Comparison of ENCODE assay signal across 22 cellular contexts in the genomic region with DNA sequence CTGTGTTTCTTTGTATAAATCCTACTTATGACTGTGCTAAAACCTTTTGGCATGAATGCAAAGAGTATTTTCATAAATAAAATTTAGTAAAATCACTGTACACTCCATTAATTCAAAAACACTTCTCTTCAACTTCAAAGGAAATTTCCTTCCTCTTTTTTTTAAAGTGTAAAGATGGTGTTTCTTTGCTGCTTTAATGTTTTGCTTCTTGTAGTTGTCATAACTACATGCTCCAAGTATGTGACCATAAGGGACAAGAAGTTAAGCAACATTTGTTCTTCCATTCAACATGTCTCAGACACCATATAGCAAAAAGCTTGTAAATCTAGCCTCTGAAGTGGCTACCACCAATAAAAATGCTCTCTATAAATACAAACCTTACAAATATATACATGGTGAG.
A peak's percentile ranks its signal among the peaks of the same experiment; 100 is the strongest.
DNase-seq lines count a peak whose midpoint lies in the region; ATAC-seq and TF ChIP-seq lines count a peak whose summit lies in the region.
"Had no signal": no experiment of that assay in that cellular context is flagged by ENCODE, and none has a peak within 500 bp of the region (broad histone marks: within the 10 kb centered on the region; RNA-seq: fewer than 3 reads in every experiment).

No MANE protein-coding gene starts in this region.

- H3K36me3 ChIP-seq in HCT116 (ENCODE audit: control insufficient read depth in 1 of 2, insufficient read depth in 2 of 2, low read length in 2 of 2) = no peaks in the 10 kb centered on the region
- H3K36me3 ChIP-seq: MG63, SJSA1 had no signal

- peak overlapping the region; percentile 19 for H2AFZ ChIP-seq in HCT116 (ENCODE audit: low read depth, low read length, poor library complexity, severe bottlenecking)

- no peaks in the 10 kb centered on the region for H3K9me3 ChIP-seq in HCT116 (ENCODE audit: control insufficient read depth in 1 of 2, insufficient read depth in 1 of 2, low read depth in 1 of 2, low read length in 2 of 2)
- H3K9me3 ChIP-seq: MG63, SJSA1 had no signal

- peaks cover 0 to 2% of the 10 kb centered on the region in 2 donors for H3K36me3 Mint-ChIP-seq in naive B cell

- peak; percentile 6 for DNase-seq in CD1c-positive myeloid dendritic cell (ENCODE audit: extremely low spot score)
- DNase-seq in HCT116 (ENCODE audit: low read depth, low spot score) = no peak
- peak; percentile 52 for DNase-seq in OCI-M1 (lab: John Stamatoyannopoulos, UW)
- DNase-seq in naive B cell = peak; percentile 34
- no peak for DNase-seq in T-helper 2 cell
- no peak for DNase-seq in stimulated activated CD4-positive, alpha-beta T cell treated with anti-CD3 and anti-CD28 coated beads, Interleukin-2, amount 100 ng/mL, for 24 hours
- DNase-seq: CD4-positive, CD25-positive, alpha-beta regulatory T cell; COR-L47; DMS153; GF-D8; HFFc6; Karpas-422; MG63; NCI-H1105; NCI-H2081 treated with DMSO at 0.1 percent for 48 hours; NCI-H2227 treated with DMSO at 0.1 percent for 48 hours; NCI-H510A treated with DMSO at 0.1 percent for 48 hours; NCI-H774 had no signal

- CTCF ChIA-PET in HCT116 (lab: Charles Lee) = interaction anchor here (1.3 kb wide), 1 partner anchor 22 kb away, joined by 6 read pairs; no protein-coding TSS in a partner anchor

- H3K4me1 ChIP-seq in HCT116 (ENCODE audit: control insufficient read depth in 1 of 2, insufficient read depth in 2 of 2, low read length in 2 of 2) = no peaks in the 10 kb centered on the region
- H3K4me1 ChIP-seq: SJSA1 had no signal

- peak overlapping the region in 1 of 8 donors; percentile 10 for H3K4me3 Mint-ChIP-seq in naive B cell
- H3K4me3 Mint-ChIP-seq: CD4-positive, CD25-positive, alpha-beta regulatory T cell; HFFc6; T-helper 1 cell treated with Interleukin-12 subunit alpha and Interleukin-12 subunit beta and Interleukin-4 antibody, amounts not matched to agents 30 μg/mL and 1 μg/mL, for 36 hours had no signal

- no peaks in the 10 kb centered on the region for H3K27me3 ChIP-seq in HCT116 (ENCODE audit: insufficient read depth, low read length)
- H3K27me3 ChIP-seq: MG63 had no signal

- no peak overlapping the region for H3K4me3 ChIP-seq in HCT116 (replicated peaks in 1 of 2; ENCODE audit: low read depth in 1 of 2, low read length in 2 of 2)
- H3K4me3 ChIP-seq: MG63, SJSA1 had no signal

- no peak for TF ChIP-seq RAD21 in HCT116 (IDR thresholded peaks at IDR 0.05; ENCODE audit: low read depth)

- no peaks in the 10 kb centered on the region for H3K27me3 Mint-ChIP-seq in naive B cell
- H3K27me3 Mint-ChIP-seq: CD4-positive, CD25-positive, alpha-beta regulatory T cell had no signal

- H3K9me3 Mint-ChIP-seq in naive B cell = no peaks in the 10 kb centered on the region
- H3K9me3 Mint-ChIP-seq: CD4-positive, CD25-positive, alpha-beta regulatory T cell; HFFc6; T-helper 1 cell treated with Interleukin-12 subunit alpha and Interleukin-12 subunit beta and Interleukin-4 antibody, amounts not matched to agents 30 μg/mL and 1 μg/mL, for 36 hours had no signal

- no peaks in the 10 kb centered on the region for H3K9me2 ChIP-seq in HCT116 (ENCODE audit: insufficient read depth)

- H3K27ac ChIP-seq in HCT116 (ENCODE audit: low read depth, low read length) = no peak overlapping the region
- H3K27ac ChIP-seq: SJSA1 had no signal

- H4K20me1 ChIP-seq in HCT116 (ENCODE audit: insufficient read depth) = no peaks in the 10 kb centered on the region

- peaks cover 4 to 33% (median 21%) of the 10 kb centered on the region in 3 donors for H3K4me1 Mint-ChIP-seq in naive B cell

- no peak for ATAC-seq in HCT116
- peak; percentile 82 to 88 for ATAC-seq in naive B cell (ENCODE audit: low read depth in 2 of 2)
- ATAC-seq in GM21576 (IDR thresholded peaks at IDR 0.05; ENCODE audit: unreplicated experiment) = no peak
- ATAC-seq: Panc1 had no signal

- intact Hi-C loops in HCT116 (cut with micrococcal nuclease) = no loop called here

- TF ChIP-seq CTCF in HCT116 (IDR thresholded peaks at IDR 0.05 in 2 of 3, conservative IDR thresholded peaks at IDR 0.05 in 1 of 3; ENCODE audit: borderline replicate concordance in 1 of 3, insufficient read depth in 1 of 3, low read depth in 2 of 3, low read length in 2 of 3) = no peak

- no peaks in the 10 kb centered on the region for H3K79me2 ChIP-seq in HCT116 (ENCODE audit: insufficient read depth, low read length)

- H3K27ac Mint-ChIP-seq in naive B cell = peak overlapping the region in 5 of 6 donors; percentile 14 to 84 (median 31)
- H3K27ac Mint-ChIP-seq: HFFc6; T-helper 1 cell treated with Interleukin-12 subunit alpha and Interleukin-12 subunit beta and Interleukin-4 antibody, amounts not matched to agents 30 μg/mL and 1 μg/mL, for 36 hours had no signal

- TF ChIP-seq POLR2A in HCT116 (IDR thresholded peaks at IDR 0.05; ENCODE audit: borderline replicate concordance, extremely low read depth, insufficient read depth, insufficient read length) = no peak

- no TSS peak for BruUV-seq in HCT116 (replicated peaks; lab: Mats Ljungman, UMichigan)

- H3K9ac ChIP-seq in HCT116 (ENCODE audit: low read length) = no peak overlapping the region

- RAD21 ChIA-PET in HCT116 (lab: Charles Lee; ENCODE audit: low non-redundant PET in 1 of 2, low total read pairs in 2 of 2, uncharacterized antibody in 2 of 2, unreplicated experiment in 2 of 2) = no interaction called here

- POLR2A ChIA-PET in HCT116 (lab: Charles Lee) = no interaction called here

- H3K4me2 ChIP-seq in HCT116 (ENCODE audit: low read length) = no peak overlapping the region

TF ChIP-seq in HCT116, 20 proteins besides CTCF, POLR2A, EP300 and RAD21:
- TF ChIP-seq EZH2phosphoT487 (IDR thresholded peaks at IDR 0.05; ENCODE audit: borderline replicate concordance) = no peak
- TF ChIP-seq SRF (IDR thresholded peaks at IDR 0.05; ENCODE audit: low read depth) = no peak
- TF ChIP-seq TCF7L2 (IDR thresholded peaks at IDR 0.05; ENCODE audit: borderline replicate concordance, extremely low read depth, insufficient read depth, insufficient read length) = no peak
- no peak for TF ChIP-seq ZNF274 (IDR thresholded peaks at IDR 0.05; ENCODE audit: low read depth, low read length)
- no peak for TF ChIP-seq YY1 (IDR thresholded peaks at IDR 0.05; ENCODE audit: extremely low read depth, insufficient replicate concordance, low read depth, low read length)
- no peak for TF ChIP-seq ZFX (IDR thresholded peaks at IDR 0.05)
- TF ChIP-seq CEBPB (IDR thresholded peaks at IDR 0.05; ENCODE audit: low read depth) = no peak
- no peak for TF ChIP-seq FOSL1 (IDR thresholded peaks at IDR 0.05; ENCODE audit: low read depth)

Comparison
In these comparisons a context has a peak if more than half of its experiments do, and no peak if none do; other contexts are left out.
1. DNase-seq: peak in CD1c-positive myeloid dendritic cell (single experiment), OCI-M1 (single experiment) and naive B cell (single experiment); none in HCT116 (single experiment), T-helper 2 cell (0 of 5) and stimulated activated CD4-positive, alpha-beta T cell treated with anti-CD3 and anti-CD28 coated beads, Interleukin-2, amount 100 ng/mL, for 24 hours (0 of 2).
2. ATAC-seq: peak in naive B cell (2 of 2); none in HCT116 (single experiment) and GM21576 (single experiment).